Comparison of ENCODE assay signal across 1 cellular context in the genomic region with DNA sequence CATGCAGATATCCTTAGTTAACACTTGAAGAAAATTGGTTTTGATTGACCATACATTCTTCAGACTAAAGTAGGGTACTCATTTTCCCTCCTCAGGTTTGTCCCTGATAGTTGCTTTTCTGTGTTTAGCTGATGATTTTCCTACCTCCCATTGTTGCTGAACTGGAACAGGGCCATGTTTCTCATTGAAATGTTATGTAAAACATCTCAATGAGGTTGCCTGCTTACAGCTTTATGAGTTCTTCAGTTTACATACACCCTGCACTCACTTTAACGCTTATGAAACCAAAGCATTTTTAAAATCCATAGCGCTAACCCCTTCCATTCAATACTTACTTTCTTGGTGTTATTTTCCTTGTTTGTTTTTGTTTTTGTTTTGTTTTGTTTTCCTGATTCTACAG.
A peak's percentile ranks its signal among the peaks of the same experiment; 100 is the strongest.
TF ChIP-seq lines count a peak whose summit lies in the region.

No MANE protein-coding gene starts in this region.

TF ChIP-seq in SK-N-SH, 30 proteins besides CTCF, POLR2A, EP300 and RAD21 (continued from another document):
- TF ChIP-seq, protein P1, sequence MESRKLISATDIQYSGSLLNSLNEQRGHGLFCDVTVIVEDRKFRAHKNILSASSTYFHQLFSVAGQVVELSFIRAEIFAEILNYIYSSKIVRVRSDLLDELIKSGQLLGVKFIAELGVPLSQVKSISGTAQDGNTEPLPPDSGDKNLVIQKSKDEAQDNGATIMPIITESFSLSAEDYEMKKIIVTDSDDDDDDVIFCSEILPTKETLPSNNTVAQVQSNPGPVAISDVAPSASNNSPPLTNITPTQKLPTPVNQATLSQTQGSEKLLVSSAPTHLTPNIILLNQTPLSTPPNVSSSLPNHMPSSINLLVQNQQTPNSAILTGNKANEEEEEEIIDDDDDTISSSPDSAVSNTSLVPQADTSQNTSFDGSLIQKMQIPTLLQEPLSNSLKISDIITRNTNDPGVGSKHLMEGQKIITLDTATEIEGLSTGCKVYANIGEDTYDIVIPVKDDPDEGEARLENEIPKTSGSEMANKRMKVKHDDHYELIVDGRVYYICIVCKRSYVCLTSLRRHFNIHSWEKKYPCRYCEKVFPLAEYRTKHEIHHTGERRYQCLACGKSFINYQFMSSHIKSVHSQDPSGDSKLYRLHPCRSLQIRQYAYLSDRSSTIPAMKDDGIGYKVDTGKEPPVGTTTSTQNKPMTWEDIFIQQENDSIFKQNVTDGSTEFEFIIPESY (IDR thresholded peaks at IDR 0.05; ENCODE audit: borderline replicate concordance, low read depth): no peak
- TF ChIP-seq MEF2A (IDR thresholded peaks at IDR 0.05; ENCODE audit: borderline replicate concordance, low read depth) (no peak), SMC3 (IDR thresholded peaks at IDR 0.05; ENCODE audit: low read depth, low read length) (no peak), NRF1 (IDR thresholded peaks at IDR 0.05; ENCODE audit: low read depth, low read length) (no peak), FOXJ3 (CRISPR knock-in tag; IDR thresholded peaks at IDR 0.05) (no peak), EZH2phosphoT487 (IDR thresholded peaks at IDR 0.05; ENCODE audit: borderline replicate concordance, low read depth) (no peak), RFX5 (IDR thresholded peaks at IDR 0.05; ENCODE audit: low read length) (no peak), CHD2 (IDR thresholded peaks at IDR 0.05; ENCODE audit: low read length, partially characterized antibody) (no peak), TCF12 (IDR thresholded peaks at IDR 0.05) (peak; percentile 64), SIN3A (IDR thresholded peaks at IDR 0.05; ENCODE audit: borderline replicate concordance, low read depth, low read length) (no peak), POLR2AphosphoS5 (IDR thresholded peaks at IDR 0.05; ENCODE audit: low read depth, low read length) (no peak), NFIC (IDR thresholded peaks at IDR 0.05; ENCODE audit: borderline replicate concordance) (peak; percentile 87), JUND (IDR thresholded peaks at IDR 0.05) (peak; percentile 77), USF1 (IDR thresholded peaks at IDR 0.05; ENCODE audit: borderline replicate concordance, low read depth) (no peak), TEAD4 (IDR thresholded peaks at IDR 0.05; ENCODE audit: borderline replicate concordance, insufficient read depth) (peak; percentile 50; the same call in 1 of the 2 replicates), GABPA (IDR thresholded peaks at IDR 0.05; ENCODE audit: low read depth) (no peak), ELF1 (IDR thresholded peaks at IDR 0.05) (no peak), MXI1 (IDR thresholded peaks at IDR 0.05; ENCODE audit: low read depth, low read length) (no peak)
- TF ChIP-seq, protein P2, sequence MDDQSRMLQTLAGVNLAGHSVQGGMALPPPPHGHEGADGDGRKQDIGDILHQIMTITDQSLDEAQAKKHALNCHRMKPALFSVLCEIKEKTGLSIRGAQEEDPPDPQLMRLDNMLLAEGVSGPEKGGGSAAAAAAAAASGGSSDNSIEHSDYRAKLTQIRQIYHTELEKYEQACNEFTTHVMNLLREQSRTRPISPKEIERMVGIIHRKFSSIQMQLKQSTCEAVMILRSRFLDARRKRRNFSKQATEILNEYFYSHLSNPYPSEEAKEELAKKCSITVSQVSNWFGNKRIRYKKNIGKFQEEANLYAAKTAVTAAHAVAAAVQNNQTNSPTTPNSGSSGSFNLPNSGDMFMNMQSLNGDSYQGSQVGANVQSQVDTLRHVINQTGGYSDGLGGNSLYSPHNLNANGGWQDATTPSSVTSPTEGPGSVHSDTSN (IDR thresholded peaks at IDR 0.05): no peak
- TF ChIP-seq, protein P3, sequence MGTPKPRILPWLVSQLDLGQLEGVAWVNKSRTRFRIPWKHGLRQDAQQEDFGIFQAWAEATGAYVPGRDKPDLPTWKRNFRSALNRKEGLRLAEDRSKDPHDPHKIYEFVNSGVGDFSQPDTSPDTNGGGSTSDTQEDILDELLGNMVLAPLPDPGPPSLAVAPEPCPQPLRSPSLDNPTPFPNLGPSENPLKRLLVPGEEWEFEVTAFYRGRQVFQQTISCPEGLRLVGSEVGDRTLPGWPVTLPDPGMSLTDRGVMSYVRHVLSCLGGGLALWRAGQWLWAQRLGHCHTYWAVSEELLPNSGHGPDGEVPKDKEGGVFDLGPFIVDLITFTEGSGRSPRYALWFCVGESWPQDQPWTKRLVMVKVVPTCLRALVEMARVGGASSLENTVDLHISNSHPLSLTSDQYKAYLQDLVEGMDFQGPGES (IDR thresholded peaks at IDR 0.05; ENCODE audit: low read depth, low read length): no peak
